9 cellular contexts compared by ENCODE assay signal in the genomic region with DNA sequence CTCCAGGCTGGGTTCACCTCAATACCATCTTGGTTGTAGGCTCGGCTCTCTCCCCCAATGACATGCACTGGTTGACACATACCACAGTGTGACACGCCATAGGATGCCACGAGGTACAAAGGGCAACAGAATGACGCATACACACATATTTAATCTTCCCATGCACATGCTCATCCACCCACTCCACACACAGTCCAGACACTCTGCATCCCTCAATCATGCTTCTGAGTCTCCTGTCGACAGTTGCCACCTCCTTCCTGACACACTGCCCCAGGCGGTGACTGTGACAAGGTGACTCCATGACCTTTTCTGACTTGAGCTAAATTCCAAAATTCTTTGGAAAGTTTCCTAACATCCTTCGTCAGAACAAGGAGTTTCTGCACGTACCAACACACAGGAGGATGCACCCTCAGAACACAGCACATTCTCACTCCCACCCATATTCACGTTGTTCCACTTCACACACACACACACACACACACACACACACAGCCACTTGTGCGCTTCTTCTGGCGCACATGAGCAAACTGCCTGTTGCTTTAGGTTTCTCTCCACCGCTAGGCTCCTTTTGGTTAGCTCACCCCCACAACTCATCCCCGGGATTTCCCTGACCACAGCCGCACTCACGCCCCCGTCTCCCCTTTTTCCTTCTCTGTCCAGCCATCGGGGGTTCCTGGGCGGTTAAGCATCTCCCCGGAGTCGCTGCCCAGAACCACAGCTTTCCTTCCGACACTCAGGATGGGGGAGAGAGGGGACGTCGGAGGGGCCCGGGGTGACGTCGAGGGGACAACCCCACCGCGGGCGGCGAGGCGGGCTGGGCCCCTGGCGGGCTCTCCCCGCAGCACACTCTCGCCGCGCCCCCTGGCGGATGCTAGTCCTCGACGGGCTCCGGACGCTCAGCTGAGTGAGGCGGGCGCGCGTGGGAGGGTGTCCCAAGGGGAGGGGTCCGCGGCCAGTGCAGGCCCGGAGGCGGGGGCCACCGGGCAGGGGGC. TPM values are rescaled to one million over a fixed set of nuclear protein-coding genes. Genes with fewer than 3 reads are reported as not detected.
A peak's percentile ranks its signal among the peaks of the same experiment; 100 is the strongest.
DNase-seq lines count a peak whose midpoint lies in the region; ATAC-seq, FAIRE-seq and TF ChIP-seq lines count a peak whose summit lies in the region.
"Had no signal": no experiment of that assay in that cellular context is flagged by ENCODE, and none has a peak within 500 bp of the region (broad histone marks: within the 10 kb centered on the region; RNA-seq: fewer than 3 reads in every experiment).

No MANE protein-coding gene starts in this region.

- no peak for TF ChIP-seq POLR2A in gastroesophageal sphincter (IDR thresholded peaks at IDR 0.05)

- no peak overlapping the region for H3K9ac ChIP-seq in H9 (ENCODE audit: extremely low read depth, insufficient read length, low read length)

- no peaks in the 10 kb centered on the region; the same call in 1 of the 2 replicates for H3K4me1 ChIP-seq in H9 (ENCODE audit: insufficient read depth, low read length)
- peaks cover 0 to 58% (median 38%) of the 10 kb centered on the region in 3 donors for H3K4me1 ChIP-seq in gastroesophageal sphincter
- peaks cover 0 to 4% of the 10 kb centered on the region in 2 donors for H3K4me1 ChIP-seq in small intestine (ENCODE audit: control insufficient read depth in 2 of 2, insufficient read depth in 1 of 2, low read depth in 1 of 2, low read length in 1 of 2)

- H2AK5ac ChIP-seq in H9 (ENCODE audit: insufficient read length, low read length), result no peak overlapping the region

- TF ChIP-seq EP300 in gastroesophageal sphincter (IDR thresholded peaks at IDR 0.05), result no peak

- no peak overlapping the region for H3K18ac ChIP-seq in H9 (ENCODE audit: insufficient read length, low read depth, low read length)

- intact Hi-C loops in activated T-helper 1 cell treated with anti-CD3 and anti-CD28 coated beads, Interleukin-12 subunit alpha, Interleukin-12 subunit beta, Interleukin-2, Interleukin-4 antibody, amounts not matched to agents 30 ng/mL and 10 ng/mL and 1 ng/mL, durations not matched to agents 14 hours and 24 hours and 36 hours (cut with micrococcal nuclease), result loop anchor here (1.0 to 5.0 kb wide), 3 partner anchors 20 to 975 kb away; partner anchors contain the start of genes ARF3 and COL2A1

- no peak overlapping the region for H3K4ac ChIP-seq in H9 (ENCODE audit: low read depth, low read length)

- no peak overlapping the region for H2BK120ac ChIP-seq in H9 (ENCODE audit: low read depth, low read length, poor library complexity, severe bottlenecking)

- H3K9me3 ChIP-seq in H9 (ENCODE audit: control insufficient read depth, low read depth, low read length) (no peaks in the 10 kb centered on the region), gastroesophageal sphincter (no peaks in the 10 kb centered on the region), small intestine (ENCODE audit: control insufficient read depth, low read depth) (no peaks in the 10 kb centered on the region)

- peaks cover 15% of the 10 kb centered on the region for H3K23me2 ChIP-seq in H9 (ENCODE audit: insufficient read length, low read depth, low read length, poor library complexity, severe bottlenecking)

- H3K9me3 Mint-ChIP-seq in H9, result peaks cover 3 to 9% of the 10 kb centered on the region in 2 experiments; a peak in 4 of 5 replicates
- H3K9me3 Mint-ChIP-seq in activated T-helper 1 cell treated with anti-CD3 and anti-CD28 coated beads, Interleukin-12 subunit alpha, Interleukin-12 subunit beta, Interleukin-2, Interleukin-4 antibody, amounts not matched to agents 30 ng/mL and 10 ng/mL and 1 ng/mL, durations not matched to agents 14 hours and 24 hours and 36 hours, result no peaks in the 10 kb centered on the region

- peaks cover 25 to 44% of the 10 kb centered on the region in 2 experiments for H3K4me1 Mint-ChIP-seq in H9
- peaks cover 62% of the 10 kb centered on the region for H3K4me1 Mint-ChIP-seq in activated T-helper 1 cell treated with anti-CD3 and anti-CD28 coated beads, Interleukin-12 subunit alpha, Interleukin-12 subunit beta, Interleukin-2, Interleukin-4 antibody, amounts not matched to agents 30 ng/mL and 10 ng/mL and 1 ng/mL, durations not matched to agents 14 hours and 24 hours and 36 hours (ENCODE audit: low read depth)

- H3K4me3 ChIP-seq in gastroesophageal sphincter, result peak overlapping the region in 1 of 2 donors; percentile 42
- H3K4me3 ChIP-seq in small intestine (ENCODE audit: low read depth in 1 of 2, low read length in 2 of 2), result peak overlapping the region in 1 of 2 donors; percentile 46

- no peak overlapping the region for H3K14ac ChIP-seq in H9 (ENCODE audit: insufficient read depth, low read length)

- peak overlapping the region; percentile 17 to 65; a peak in 3 of 5 replicates for H3K4me3 Mint-ChIP-seq in H9
- peak overlapping the region; percentile 55 for H3K4me3 Mint-ChIP-seq in activated T-helper 1 cell treated with anti-CD3 and anti-CD28 coated beads, Interleukin-12 subunit alpha, Interleukin-12 subunit beta, Interleukin-2, Interleukin-4 antibody, amounts not matched to agents 30 ng/mL and 10 ng/mL and 1 ng/mL, durations not matched to agents 14 hours and 24 hours and 36 hours

- no peak overlapping the region for H2BK12ac ChIP-seq in H9 (ENCODE audit: insufficient read length, low read depth, low read length)

- TF ChIP-seq CTCF in D721Med (IDR thresholded peaks at IDR 0.05; ENCODE audit: insufficient read depth, missing control alignments) (peak; percentile 54), H9 (conservative IDR thresholded peaks at IDR 0.05) (peak; percentile 96), gastroesophageal sphincter (IDR thresholded peaks at IDR 0.05) (peak in 3 of 4 experiments; percentile 62 to 85 (median 82))

- H4K20me1 ChIP-seq in H9 (ENCODE audit: control insufficient read depth, insufficient read depth, insufficient read length), result no peaks in the 10 kb centered on the region

- H3K56ac ChIP-seq in H9 (ENCODE audit: insufficient read length, low read depth, low read length), result no peak overlapping the region

- no CpG with 5 or more reads among the region's 50 CpGs for WGBS in H9 (ENCODE audit: extremely low coverage, insufficient read length, low lambda C conversion rate)
- 20 to 46% methylated on average over 8 to 10 of the region's 50 CpGs for WGBS in gastroesophageal sphincter (ENCODE audit: low coverage in 1 of 2), 2 donors
- 7% methylated on average over 39 to 50 of the region's 50 CpGs for WGBS in small intestine, 3 donors

- H4K91ac ChIP-seq in H9 (ENCODE audit: insufficient read length, low read depth, low read length), result no peak overlapping the region

- no peak overlapping the region for H2BK15ac ChIP-seq in H9 (ENCODE audit: low read depth, low read length)

- no peak overlapping the region for H3K27ac Mint-ChIP-seq in H9
- peak overlapping the region; percentile 73 for H3K27ac Mint-ChIP-seq in activated T-helper 1 cell treated with anti-CD3 and anti-CD28 coated beads, Interleukin-12 subunit alpha, Interleukin-12 subunit beta, Interleukin-2, Interleukin-4 antibody, amounts not matched to agents 30 ng/mL and 10 ng/mL and 1 ng/mL, durations not matched to agents 14 hours and 24 hours and 36 hours

- H3K27me3 ChIP-seq in H9 (ENCODE audit: insufficient read depth, low read length) (peaks cover 91% of the 10 kb centered on the region), gastroesophageal sphincter (peaks cover 98% of the 10 kb centered on the region), small intestine (ENCODE audit: control insufficient read depth in 2 of 2, insufficient read depth in 2 of 2, low read length in 2 of 2) (peaks cover 0 to 27% of the 10 kb centered on the region in 2 donors)

- H3K4me2 ChIP-seq in H9 (ENCODE audit: insufficient read depth, insufficient read length, low read length), result no peak overlapping the region

- FAIRE-seq in D721Med (lab: Jason Lieb, UNC), result no peak
- FAIRE-seq in small intestine (lab: Jason Lieb, UNC), result no peak

- ATAC-seq in gastroesophageal sphincter, result peak; percentile 32

- peaks cover 100% of the 10 kb centered on the region for H3K27me3 Mint-ChIP-seq in H9 (ENCODE audit: low read depth)
- H3K27me3 Mint-ChIP-seq in activated T-helper 1 cell treated with anti-CD3 and anti-CD28 coated beads, Interleukin-12 subunit alpha, Interleukin-12 subunit beta, Interleukin-2, Interleukin-4 antibody, amounts not matched to agents 30 ng/mL and 10 ng/mL and 1 ng/mL, durations not matched to agents 14 hours and 24 hours and 36 hours (ENCODE audit: insufficient read depth), result peaks cover 80% of the 10 kb centered on the region

- no peak overlapping the region for H3T11ph ChIP-seq in H9 (ENCODE audit: low read length)

- H4K8ac ChIP-seq in H9 (replicated peaks; ENCODE audit: insufficient read length, low read depth, low read length), result no peak overlapping the region

- no peak overlapping the region for H2AFZ ChIP-seq in H9 (ENCODE audit: low read length)

- H2BK20ac ChIP-seq in H9 (ENCODE audit: low read depth, low read length, poor library complexity, severe bottlenecking), result no peak overlapping the region

- H3K79me1 ChIP-seq in H9 (ENCODE audit: insufficient read depth, low read depth, low read length, poor library complexity, severe bottlenecking), result no peaks in the 10 kb centered on the region

- no peak for DNase-seq in D721Med (ENCODE audit: insufficient read length, low spot score)
- DNase-seq in H9, result peak; percentile 80
- DNase-seq in OCI-M1 (lab: John Stamatoyannopoulos, UW), result peak; percentile 56
- DNase-seq in activated T-helper 1 cell treated with anti-CD3 and anti-CD28 coated beads, Interleukin-12 subunit alpha, Interleukin-12 subunit beta, Interleukin-2, Interleukin-4 antibody, amounts not matched to agents 30 ng/mL and 10 ng/mL and 1 ng/mL, durations not matched to agents 14 hours and 24 hours and 36 hours (ENCODE audit: low spot score), result peak; percentile 72
- DNase-seq in small intestine, result peak; percentile 78
- DNase-seq in globus pallidus (ENCODE audit: low spot score), result no peak
- DNase-seq in foreskin melanocyte, result no peak

- H3K23ac ChIP-seq in H9 (ENCODE audit: insufficient read length, low read depth, low read length), result no peak overlapping the region

- H4K5ac ChIP-seq in H9 (ENCODE audit: insufficient read length, low read depth, low read length), result no peak overlapping the region

- H3K36me3 ChIP-seq in gastroesophageal sphincter, result no peaks in the 10 kb centered on the region
- H3K36me3 ChIP-seq in small intestine (ENCODE audit: control insufficient read depth in 2 of 2, insufficient read depth in 2 of 2, low read length in 2 of 2), result no peaks in the 10 kb centered on the region

- H3K27ac ChIP-seq in H9 (ENCODE audit: insufficient read length, low read depth, low read length) (no peak overlapping the region), gastroesophageal sphincter (no peak overlapping the region), small intestine (ENCODE audit: low read depth in 1 of 2, low read length in 1 of 2) (no peak overlapping the region)

- H2BK5ac ChIP-seq in H9 (ENCODE audit: insufficient read length, low read length), result no peak overlapping the region

- no peaks in the 10 kb centered on the region; a peak in 1 of 7 replicates for H3K36me3 Mint-ChIP-seq in H9 (ENCODE audit: insufficient read depth in 1 of 3, low read depth in 3 of 3)
- H3K36me3 Mint-ChIP-seq in activated T-helper 1 cell treated with anti-CD3 and anti-CD28 coated beads, Interleukin-12 subunit alpha, Interleukin-12 subunit beta, Interleukin-2, Interleukin-4 antibody, amounts not matched to agents 30 ng/mL and 10 ng/mL and 1 ng/mL, durations not matched to agents 14 hours and 24 hours and 36 hours (ENCODE audit: low read depth), result no peaks in the 10 kb centered on the region

- no peaks in the 10 kb centered on the region for H3K79me2 ChIP-seq in H9 (ENCODE audit: insufficient read depth, low read length)

RNA-seq across cellular contexts. Expression of gene WNT1, which starts 0.5 kb away (rescaled TPM):
- not detected in 2 replicates for total RNA-seq in H9 (2021)
- 0.21 and 0.24 TPM in 2 replicates for total RNA-seq in activated T-helper 1 cell treated with anti-CD3 and anti-CD28 coated beads, Interleukin-12 subunit alpha, Interleukin-12 subunit beta, Interleukin-2, Interleukin-4 antibody, amounts not matched to agents 30 ng/mL and 10 ng/mL and 1 ng/mL, durations not matched to agents 14 hours and 24 hours and 36 hours
- not detected for total RNA-seq in gastroesophageal sphincter
- polyA plus RNA-seq in small intestine, result not detected
- total RNA-seq: T-helper 2 cell treated with Interferon-gamma antibody and Interleukin-4, amounts not matched to agents 100 ng/mL and 5 ng/mL, for 36 hours had no signal

RNA-seq across cellular contexts. Expression of gene WNT10B, which starts 6.1 kb away (rescaled TPM):
- total RNA-seq in H9 (2021), result 0.37 and 0.53 TPM in 2 replicates
- 0.13 and 0.37 TPM in 2 replicates for total RNA-seq in activated T-helper 1 cell treated with anti-CD3 and anti-CD28 coated beads, Interleukin-12 subunit alpha, Interleukin-12 subunit beta, Interleukin-2, Interleukin-4 antibody, amounts not matched to agents 30 ng/mL and 10 ng/mL and 1 ng/mL, durations not matched to agents 14 hours and 24 hours and 36 hours
- total RNA-seq in gastroesophageal sphincter, result 1 to 10 TPM in 2 of 4 donors, under 1 TPM in 1, not detected in 1; 0.54 to 3.3 (median 1.2) TPM
- polyA plus RNA-seq in small intestine, result 1 to 10 TPM in 2 of 3 donors, under 1 TPM in 1; 0.67 to 1.4 (median 1.2) TPM

RNA-seq across cellular contexts. Expression of gene ARF3, which starts 20.3 kb away (rescaled TPM):
- total RNA-seq in H9 (2021), result 254 and 263 TPM in 2 replicates
- total RNA-seq in activated T-helper 1 cell treated with anti-CD3 and anti-CD28 coated beads, Interleukin-12 subunit alpha, Interleukin-12 subunit beta, Interleukin-2, Interleukin-4 antibody, amounts not matched to agents 30 ng/mL and 10 ng/mL and 1 ng/mL, durations not matched to agents 14 hours and 24 hours and 36 hours, result 116 and 117 TPM in 2 replicates
- total RNA-seq in gastroesophageal sphincter, result 10 to 100 TPM; 52.6 to 91.6 (median 83.1) TPM
- polyA plus RNA-seq in small intestine, result 10 to 100 TPM; 37.3 to 96.4 (median 38.4) TPM

RNA-seq across cellular contexts. Expression of gene DDN, which starts 21.6 kb away (rescaled TPM):
- total RNA-seq in H9 (2021) (0.35 and 0.39 TPM in 2 replicates), gastroesophageal sphincter (not detected)
- 0.78 and 1.1 TPM in 2 replicates for total RNA-seq in activated T-helper 1 cell treated with anti-CD3 and anti-CD28 coated beads, Interleukin-12 subunit alpha, Interleukin-12 subunit beta, Interleukin-2, Interleukin-4 antibody, amounts not matched to agents 30 ng/mL and 10 ng/mL and 1 ng/mL, durations not matched to agents 14 hours and 24 hours and 36 hours
- polyA plus RNA-seq in small intestine, result under 1 TPM in 2 of 3 donors, not detected in 1; 0.16 to 0.22 TPM

RNA-seq across cellular contexts. Expression of gene PRKAG1, which starts 41.0 kb away (rescaled TPM):
- total RNA-seq in H9 (2021), result 34.8 and 36.7 TPM in 2 replicates
- total RNA-seq in activated T-helper 1 cell treated with anti-CD3 and anti-CD28 coated beads, Interleukin-12 subunit alpha, Interleukin-12 subunit beta, Interleukin-2, Interleukin-4 antibody, amounts not matched to agents 30 ng/mL and 10 ng/mL and 1 ng/mL, durations not matched to agents 14 hours and 24 hours and 36 hours, result 85.0 and 85.1 TPM in 2 replicates
- 10 to 100 TPM; 55.9 to 79.9 (median 64.2) TPM for total RNA-seq in gastroesophageal sphincter
- 10 to 100 TPM; 50.0 to 60.6 (median 60.5) TPM for polyA plus RNA-seq in small intestine

Comparison
In these comparisons a context has a peak if more than half of its experiments do, and no peak if none do; other contexts are left out.
1. DNase-seq: peak in H9 (single experiment), OCI-M1 (single experiment), activated T-helper 1 cell treated with anti-CD3 and anti-CD28 coated beads, Interleukin-12 subunit alpha, Interleukin-12 subunit beta, Interleukin-2, Interleukin-4 antibody, amounts not matched to agents 30 ng/mL and 10 ng/mL and 1 ng/mL, durations not matched to agents 14 hours and 24 hours and 36 hours (single experiment) and small intestine (single experiment); none in D721Med (single experiment), globus pallidus (single experiment) and foreskin melanocyte (single experiment).
2. Peak in every context shown above with its lines, with median percentiles within 50 percentile points of each other: CTCF ChIP-seq.